In the genomic region with DNA sequence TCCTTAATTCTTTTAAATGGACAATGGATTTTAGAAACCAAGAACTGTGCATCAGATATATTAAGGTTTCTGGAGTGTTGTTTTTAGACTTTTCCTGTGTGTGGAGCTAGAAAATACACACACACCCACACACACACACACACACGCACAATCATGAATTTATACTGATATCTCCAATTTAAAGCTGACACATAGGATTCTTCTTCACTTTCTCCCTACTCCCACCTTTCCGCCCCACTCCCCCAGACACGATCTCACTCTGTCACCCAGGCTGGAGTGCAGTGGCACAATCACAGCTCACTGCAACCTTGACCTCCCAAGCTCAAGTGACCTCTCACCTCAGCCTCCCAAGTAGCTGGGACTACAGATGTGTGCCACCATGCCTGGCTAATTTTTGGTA, we compare ENCODE assay signal across 23 cellular contexts.
"Had no signal": no experiment of that assay in that cellular context is flagged by ENCODE, and none has a peak within 500 bp of the region (broad histone marks: within the 10 kb centered on the region; RNA-seq: fewer than 3 reads in every experiment).

No MANE protein-coding gene starts in this region.

- H3K4me3 ChIP-seq: esophagus muscularis mucosa, gastroesophageal sphincter, heart left ventricle, hepatocyte, lung, pancreas, right lobe of liver, suprapubic skin, transverse colon, vagina had no signal

- H3K4me1 Mint-ChIP-seq: memory B cell, natural killer cell, neural crest cell had no signal

- H3K36me3 ChIP-seq: esophagus muscularis mucosa, gastroesophageal sphincter, heart left ventricle, neutrophil, pancreas, right lobe of liver, suprapubic skin, transverse colon, vagina had no signal

- DNase-seq: dermis blood vessel endothelial cell; effector memory CD4-positive, alpha-beta T cell; foreskin keratinocyte; heart left ventricle; kidney; natural killer cell; pancreas; right lobe of liver; small intestine; stimulated activated CD4-positive, alpha-beta T cell treated with anti-CD3 and anti-CD28 coated beads, Interleukin-15, amount 100 ng/mL, for 24 hours; stimulated activated CD4-positive, alpha-beta T cell treated with anti-CD3 and anti-CD28 coated beads, Interleukin-2, amount 100 ng/mL, for 48 hours; stimulated activated naive CD4-positive, alpha-beta T cell; stimulated activated naive CD8-positive, alpha-beta T cell treated with anti-CD3 and anti-CD28 coated beads, Interleukin-15, amount 100 ng/mL, for 72 hours; transverse colon had no signal

- H3K4me1 ChIP-seq: esophagus muscularis mucosa, foreskin keratinocyte, gastroesophageal sphincter, heart left ventricle, pancreas, right lobe of liver, suprapubic skin, transverse colon, vagina had no signal

- H3K9me3 ChIP-seq: esophagus muscularis mucosa, gastroesophageal sphincter, heart left ventricle, neutrophil, pancreas, right lobe of liver, suprapubic skin, transverse colon, vagina had no signal

- H3K4me3 Mint-ChIP-seq: memory B cell; natural killer cell; neural crest cell; stimulated activated naive CD8-positive, alpha-beta T cell treated with anti-CD3 and anti-CD28 coated beads, Interleukin-15, amount 100 ng/mL, for 72 hours had no signal

- H3K27ac Mint-ChIP-seq: memory B cell; natural killer cell; stimulated activated naive CD8-positive, alpha-beta T cell treated with anti-CD3 and anti-CD28 coated beads, Interleukin-15, amount 100 ng/mL, for 72 hours had no signal

- H3K27me3 ChIP-seq: esophagus muscularis mucosa, foreskin keratinocyte, gastroesophageal sphincter, heart left ventricle, hepatocyte, neutrophil, pancreas, right lobe of liver, suprapubic skin, transverse colon, vagina had no signal

- H3K9me3 Mint-ChIP-seq: memory B cell; natural killer cell; neural crest cell; stimulated activated naive CD8-positive, alpha-beta T cell treated with anti-CD3 and anti-CD28 coated beads, Interleukin-15, amount 100 ng/mL, for 72 hours had no signal

- H3K36me3 Mint-ChIP-seq: memory B cell, natural killer cell had no signal
